In genomic region chr6:39047434-39048327, GRCh38 we compare ENCODE assay signal across 1 cellular context.
TF ChIP-seq lines count a peak whose summit lies in the region.

No MANE protein-coding gene starts in this region.

TF ChIP-seq in HepG2, 621 proteins besides CTCF, POLR2A, EP300 and RAD21:
- no peak for TF ChIP-seq ZNF296 (CRISPR knock-in tag; conservative IDR thresholded peaks at IDR 0.05)
- TF ChIP-seq SAP130 (CRISPR knock-in tag; IDR thresholded peaks at IDR 0.05; ENCODE audit: low read depth) = no peak
- no peak for TF ChIP-seq ZMYM4 (CRISPR knock-in tag; IDR thresholded peaks at IDR 0.05)
- no peak for TF ChIP-seq NCOA2 (CRISPR knock-in tag; IDR thresholded peaks at IDR 0.05)
- TF ChIP-seq TFAP4 (IDR thresholded peaks at IDR 0.05; ENCODE audit: borderline replicate concordance, low read depth) = no peak
- TF ChIP-seq ATF6 (CRISPR knock-in tag; conservative IDR thresholded peaks at IDR 0.05) = no peak
- TF ChIP-seq MXD3 (CRISPR knock-in tag; IDR thresholded peaks at IDR 0.05) = no peak
- TF ChIP-seq ZGPAT (CRISPR knock-in tag; IDR thresholded peaks at IDR 0.05) = no peak
- no peak for TF ChIP-seq ZFP1 (CRISPR knock-in tag; IDR thresholded peaks at IDR 0.05)
- TF ChIP-seq ZNF225 (CRISPR knock-in tag; IDR thresholded peaks at IDR 0.05) = no peak
- no peak for TF ChIP-seq PBX2 (CRISPR knock-in tag; IDR thresholded peaks at IDR 0.05)
- TF ChIP-seq TGIF2 (CRISPR knock-in tag; IDR thresholded peaks at IDR 0.05) = no peak
- no peak for TF ChIP-seq ZHX1 (CRISPR knock-in tag; IDR thresholded peaks at IDR 0.05; ENCODE audit: low read depth)
- TF ChIP-seq POLR2G (IDR thresholded peaks at IDR 0.05; ENCODE audit: low read depth, low read length) = no peak
- TF ChIP-seq AFF4 (CRISPR knock-in tag; IDR thresholded peaks at IDR 0.05) = no peak
- TF ChIP-seq GATA4 (IDR thresholded peaks at IDR 0.05; ENCODE audit: borderline replicate concordance, low read depth) = no peak
- no peak for TF ChIP-seq ZNF788 (CRISPR knock-in tag; IDR thresholded peaks at IDR 0.05; ENCODE audit: borderline replicate concordance)
- TF ChIP-seq NR0B2 (CRISPR knock-in tag; IDR thresholded peaks at IDR 0.05) = no peak
